14 cellular contexts compared by ENCODE assay signal in the genomic region with DNA sequence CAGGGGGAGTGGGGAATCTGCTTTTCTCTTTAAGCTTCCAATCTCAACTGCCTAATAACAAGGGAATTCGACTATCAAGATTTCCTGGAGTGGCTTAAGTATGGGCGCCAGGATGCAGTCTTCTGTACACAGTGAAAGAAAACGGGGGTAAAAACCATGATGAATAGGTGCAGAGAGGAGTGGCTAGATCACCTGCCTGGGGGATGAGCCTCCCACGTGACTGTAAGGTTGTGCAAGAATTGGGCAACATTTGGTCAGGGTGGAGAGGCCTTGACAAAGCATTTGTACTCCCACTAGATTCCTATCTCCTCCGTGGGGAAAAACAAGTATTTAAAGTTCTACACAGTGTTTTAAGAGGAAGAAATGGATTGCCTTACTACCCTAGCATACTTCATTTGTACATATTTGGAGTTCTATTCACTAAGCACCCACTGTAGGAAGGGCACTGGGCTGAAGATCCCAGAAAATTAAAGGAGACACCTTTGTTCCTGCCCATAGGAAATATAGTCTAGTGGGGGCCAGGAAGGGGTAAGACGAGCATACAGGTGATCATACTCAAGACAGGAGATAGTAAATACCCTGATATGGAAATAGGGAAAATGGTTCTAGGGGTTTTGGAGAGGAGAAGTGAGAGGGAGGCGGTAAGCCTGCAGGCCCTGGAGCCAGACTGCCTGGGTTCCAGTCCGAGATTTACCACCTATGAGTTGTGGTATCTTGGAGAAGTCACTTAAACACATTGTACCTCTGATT. TPM values are rescaled to one million over a fixed set of nuclear protein-coding genes. Genes with fewer than 3 reads are reported as not detected.
DNase-seq lines count a peak whose midpoint lies in the region; ATAC-seq and TF ChIP-seq lines count a peak whose summit lies in the region.
"Had no signal": no experiment of that assay in that cellular context is flagged by ENCODE, and none has a peak within 500 bp of the region (broad histone marks: within the 10 kb centered on the region; RNA-seq: fewer than 3 reads in every experiment).

No MANE protein-coding gene starts in this region.

- H3K9me3 ChIP-seq in adrenal gland (replicated peaks in 1 of 3) (no peaks in the 10 kb centered on the region), gastroesophageal sphincter (no peaks in the 10 kb centered on the region)
- H3K9me3 ChIP-seq: psoas muscle had no signal

- TF ChIP-seq POLR2A in adrenal gland (IDR thresholded peaks at IDR 0.05) (no peak), gastroesophageal sphincter (IDR thresholded peaks at IDR 0.05) (no peak)

- H3K4me1 ChIP-seq in adrenal gland (replicated peaks in 1 of 2): peaks cover 3 to 48% of the 10 kb centered on the region in 2 donors
- peaks cover 0 to 66% (median 10%) of the 10 kb centered on the region in 3 donors for H3K4me1 ChIP-seq in gastroesophageal sphincter

- no peak overlapping the region for H3K27ac ChIP-seq in adrenal gland
- no peak overlapping the region for H3K27ac ChIP-seq in gastroesophageal sphincter
- H3K27ac ChIP-seq: BLaER1 treated with 17β-estradiol and CSF1 and Interleukin-3, amounts not matched to agents 10 nM and 100 nM; brain microvascular endothelial cell; psoas muscle had no signal

- H3K4me3 ChIP-seq in adrenal gland (no peak overlapping the region), gastroesophageal sphincter (no peak overlapping the region)
- H3K4me3 ChIP-seq: BLaER1 treated with 17β-estradiol and CSF1 and Interleukin-3, amounts not matched to agents 10 nM and 100 nM; GM23338; psoas muscle had no signal

- H3K27me3 ChIP-seq in adrenal gland (no peaks in the 10 kb centered on the region), gastroesophageal sphincter (no peaks in the 10 kb centered on the region)
- H3K27me3 ChIP-seq: BLaER1 treated with 17β-estradiol and CSF1 and Interleukin-3, amounts not matched to agents 10 nM and 100 nM; brain microvascular endothelial cell had no signal

- no peak for TF ChIP-seq RAD21 in Ishikawa (IDR thresholded peaks at IDR 0.05; ENCODE audit: low read depth)

- no peak for TF ChIP-seq EP300 in Ishikawa (IDR thresholded peaks at IDR 0.05; ENCODE audit: borderline replicate concordance)
- TF ChIP-seq EP300 in gastroesophageal sphincter (IDR thresholded peaks at IDR 0.05): no peak

- intact Hi-C loops in adrenal gland (cut with DNase I): no loop called here
- intact Hi-C loops in sciatic nerve (cut with DNase I): no loop called here

- 65 to 72% (median 70%) methylated on average over 8 of the region's 8 CpGs for WGBS in adrenal gland, 4 donors
- 72 to 74% methylated on average over 6 to 7 of the region's 8 CpGs for WGBS in gastroesophageal sphincter (ENCODE audit: low coverage in 1 of 2), 2 donors

- no peaks in the 10 kb centered on the region for H3K9me3 Mint-ChIP-seq in stimulated activated memory B cell treated with anti-CD40 and anti-IgM and Interleukin-4, amounts not matched to agents 10 μg/mL and 1 μg/mL and 100 μg/mL, for 72 hours
- H3K9me3 Mint-ChIP-seq: GM23338 had no signal

- ATAC-seq in gastroesophageal sphincter (peak; percentile 51), sciatic nerve (peak; percentile 35)
- no peak for ATAC-seq in stimulated activated memory B cell treated with anti-CD40 and anti-IgM and Interleukin-4, amounts not matched to agents 10 μg/mL and 1 μg/mL and 100 μg/mL, for 72 hours
- ATAC-seq: GM23338; stimulated activated naive CD8-positive, alpha-beta T cell treated with anti-CD3 and anti-CD28 coated beads, Interleukin-15, Interleukin-2, amounts not matched to agents 100 U/mL and 50 U/mL, for 24 hours had no signal

- H3K36me3 ChIP-seq in adrenal gland (replicated peaks in 1 of 2) (no peaks in the 10 kb centered on the region), gastroesophageal sphincter (no peaks in the 10 kb centered on the region)
- H3K36me3 ChIP-seq: BLaER1 treated with 17β-estradiol and CSF1 and Interleukin-3, amounts not matched to agents 10 nM and 100 nM; brain microvascular endothelial cell had no signal

- H3K27ac Mint-ChIP-seq in stimulated activated memory B cell treated with anti-CD40 and anti-IgM and Interleukin-4, amounts not matched to agents 10 μg/mL and 1 μg/mL and 100 μg/mL, for 72 hours: no peak overlapping the region
- H3K27ac Mint-ChIP-seq: GM23338 had no signal

- DNase-seq in adrenal gland (peak in 4 of 7 donors; percentile 23 to 59 (median 56)), sciatic nerve (ENCODE audit: low spot score) (no peak), hypothalamus (lab: John Stamatoyannopoulos, UW) (no peak), NCI-H1048 (lab: John Stamatoyannopoulos, UW) (no peak)
- no peak for DNase-seq in stimulated activated CD4-positive, alpha-beta T cell treated with anti-CD3 and anti-CD28 coated beads, Interleukin-4, amount 100 ng/mL, for 4 hours
- DNase-seq: activated gamma-delta T cell treated with Interleukin-2 at 50 U/mL for 16 hours; brain microvascular endothelial cell; psoas muscle; stimulated activated naive CD8-positive, alpha-beta T cell treated with anti-CD3 and anti-CD28 coated beads, Interleukin-15, Interleukin-2, amounts not matched to agents 100 U/mL and 50 U/mL, for 24 hours had no signal

- no peaks in the 10 kb centered on the region for H3K4me1 Mint-ChIP-seq in stimulated activated memory B cell treated with anti-CD40 and anti-IgM and Interleukin-4, amounts not matched to agents 10 μg/mL and 1 μg/mL and 100 μg/mL, for 72 hours

- no peaks in the 10 kb centered on the region for H3K36me3 Mint-ChIP-seq in stimulated activated memory B cell treated with anti-CD40 and anti-IgM and Interleukin-4, amounts not matched to agents 10 μg/mL and 1 μg/mL and 100 μg/mL, for 72 hours

- H3K27me3 Mint-ChIP-seq in stimulated activated memory B cell treated with anti-CD40 and anti-IgM and Interleukin-4, amounts not matched to agents 10 μg/mL and 1 μg/mL and 100 μg/mL, for 72 hours: peaks cover 46% of the 10 kb centered on the region

- TF ChIP-seq CTCF in adrenal gland (IDR thresholded peaks at IDR 0.05) (no peak), gastroesophageal sphincter (IDR thresholded peaks at IDR 0.05) (no peak)

- no peak overlapping the region for H3K4me3 Mint-ChIP-seq in stimulated activated memory B cell treated with anti-CD40 and anti-IgM and Interleukin-4, amounts not matched to agents 10 μg/mL and 1 μg/mL and 100 μg/mL, for 72 hours
- H3K4me3 Mint-ChIP-seq: GM23338 had no signal

TF ChIP-seq in Ishikawa, 13 proteins besides CTCF, POLR2A, EP300 and RAD21:
- TF ChIP-seq YY1 (IDR thresholded peaks at IDR 0.05; ENCODE audit: low read depth): no peak
- TF ChIP-seq, protein P1, sequence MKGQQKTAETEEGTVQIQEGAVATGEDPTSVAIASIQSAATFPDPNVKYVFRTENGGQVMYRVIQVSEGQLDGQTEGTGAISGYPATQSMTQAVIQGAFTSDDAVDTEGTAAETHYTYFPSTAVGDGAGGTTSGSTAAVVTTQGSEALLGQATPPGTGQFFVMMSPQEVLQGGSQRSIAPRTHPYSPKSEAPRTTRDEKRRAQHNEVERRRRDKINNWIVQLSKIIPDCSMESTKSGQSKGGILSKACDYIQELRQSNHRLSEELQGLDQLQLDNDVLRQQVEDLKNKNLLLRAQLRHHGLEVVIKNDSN (IDR thresholded peaks at IDR 0.05): peak; percentile 45
- peak; percentile 67 for TF ChIP-seq CEBPB (IDR thresholded peaks at IDR 0.05)

RNA-seq across cellular contexts. Expression of a gene that starts 29.2 kb away (rescaled TPM):
- total RNA-seq in adrenal gland (100 to 1,000 TPM; 124 to 307 (median 237) TPM), gastroesophageal sphincter (100 to 1,000 TPM; 101 to 152 (median 131) TPM), sciatic nerve (270 TPM)
- 100 to 1,000 TPM in 1 of 3 donors, 10 to 100 TPM in 2; 62.0 to 178 (median 65.2) TPM for polyA plus RNA-seq in adrenal gland

Comparison
In these comparisons a context has a peak if more than half of its experiments do, and no peak if none do; other contexts are left out.
1. DNase-seq: peak in adrenal gland (4 of 7); none in sciatic nerve (single experiment), hypothalamus (0 of 51), NCI-H1048 (single experiment) and stimulated activated CD4-positive, alpha-beta T cell treated with anti-CD3 and anti-CD28 coated beads, Interleukin-4, amount 100 ng/mL, for 4 hours (0 of 2).